ENCODE assay signal across 13 cellular contexts in genomic region chr5:78544531-78545200, GRCh38.
DNase-seq lines count a peak whose midpoint lies in the region; ATAC-seq, FAIRE-seq and TF ChIP-seq lines count a peak whose summit lies in the region.
"Had no signal": no experiment of that assay in that cellular context is flagged by ENCODE, and none has a peak within 500 bp of the region (broad histone marks: within the 10 kb centered on the region; RNA-seq: fewer than 3 reads in every experiment).

No MANE protein-coding gene starts in this region.

- H3K9me3 ChIP-seq in A549 (no peaks in the 10 kb centered on the region), GM23248 (ENCODE audit: low read depth) (no peaks in the 10 kb centered on the region), GM12878 (replicated peaks; ENCODE audit: control insufficient read depth, insufficient read depth, low read length) (no peaks in the 10 kb centered on the region), right lobe of liver (no peaks in the 10 kb centered on the region)

- H3K27ac ChIP-seq in A549 (no peak overlapping the region), GM23248 (peak overlapping the region; percentile 71), GM12878 (ENCODE audit: control insufficient read depth, insufficient read depth) (peak overlapping the region; percentile 71), right lobe of liver (peak overlapping the region in 1 of 3 donors; percentile 29)
- H3K27ac ChIP-seq: RWPE1 had no signal

- TF ChIP-seq POLR2A in A549 (IDR thresholded peaks at IDR 0.05; ENCODE audit: low read length) (no peak), GM12878 (IDR thresholded peaks at IDR 0.05; ENCODE audit: low read depth, low read length) (no peak), right lobe of liver (IDR thresholded peaks at IDR 0.05) (no peak)

- FAIRE-seq in A549 (lab: Jason Lieb, UNC), result no peak
- peak; percentile 90 for FAIRE-seq in GM12878 (lab: Jason Lieb, UNC)

- H3K27me3 ChIP-seq in GM23248 (replicated peaks; ENCODE audit: insufficient read depth), result no peaks in the 10 kb centered on the region
- H3K27me3 ChIP-seq in GM12878 (replicated peaks in 1 of 2; ENCODE audit: control insufficient read depth in 2 of 2, insufficient read depth in 2 of 2, low read length in 1 of 2), result no peaks in the 10 kb centered on the region
- no peaks in the 10 kb centered on the region for H3K27me3 ChIP-seq in right lobe of liver

- no TSS peak for BruUV-seq in GM12878 (replicated peaks; lab: Mats Ljungman, UMichigan)

- TF ChIP-seq RAD21 in A549 (conservative IDR thresholded peaks at IDR 0.05 in 1 of 2, IDR thresholded peaks at IDR 0.05 in 1 of 2), result no peak
- no peak for TF ChIP-seq RAD21 in GM12878 (IDR thresholded peaks at IDR 0.05; ENCODE audit: insufficient read depth, low read depth, low read length)

- H3K36me3 ChIP-seq in GM23248 (ENCODE audit: low read depth), result no peaks in the 10 kb centered on the region
- peaks cover 0 to 4% of the 10 kb centered on the region in 2 experiments; a peak in 1 of 4 replicates for H3K36me3 ChIP-seq in GM12878 (ENCODE audit: control insufficient read depth in 2 of 2, insufficient read depth in 2 of 2, low read length in 1 of 2)
- H3K36me3 ChIP-seq in right lobe of liver, result no peaks in the 10 kb centered on the region

- DNase-seq in A549 (ENCODE audit: low read depth in 1 of 2, low spot score in 1 of 2) (no peak), GM23248 (peak; percentile 71), GM12878 (ENCODE audit: low read depth, low spot score) (peak; percentile 86), right lobe of liver (peak in 1 of 3 donors; percentile 47), GM10248 (ENCODE audit: extremely low spot score) (no peak), NCI-H146 (lab: John Stamatoyannopoulos, UW) (no peak), SKM-1 (lab: John Stamatoyannopoulos, UW; ENCODE audit: unreplicated experiment) (no peak)
- DNase-seq: activated T-cell treated with anti-CD3 and anti-CD28 coated beads, Interleukin-2, amount 50 U/mL, for 4 hours; cerebellar nuclear complex; retina had no signal

- H3K79me2 ChIP-seq in GM23248 (ENCODE audit: insufficient read depth), result 0 out of 2 replicates have a peak, but pooled peaks cover 16% of the 10 kb centered on the region
- H3K79me2 ChIP-seq in GM12878 (ENCODE audit: control insufficient read depth, insufficient read depth, low read length), result no peaks in the 10 kb centered on the region

- no peaks in the 10 kb centered on the region for H3K9me2 ChIP-seq in GM23248 (ENCODE audit: insufficient read depth)

- H3K4me1 ChIP-seq in A549, result peaks cover 16% of the 10 kb centered on the region
- H3K4me1 ChIP-seq in GM23248 (ENCODE audit: insufficient read depth), result peaks cover 37% of the 10 kb centered on the region
- peaks cover 56% of the 10 kb centered on the region for H3K4me1 ChIP-seq in GM12878 (ENCODE audit: control insufficient read depth, insufficient read depth, low read length)
- H3K4me1 ChIP-seq in right lobe of liver, result peaks cover 0 to 19% (median 4%) of the 10 kb centered on the region in 4 donors

- H3K4me2 ChIP-seq in A549, result no peak overlapping the region
- peak overlapping the region; percentile 32 for H3K4me2 ChIP-seq in GM23248 (ENCODE audit: unreplicated experiment)
- peak overlapping the region; percentile 79 for H3K4me2 ChIP-seq in GM12878 (ENCODE audit: control insufficient read depth, insufficient read depth)

- intact Hi-C loops in GM12878 (cut with micrococcal nuclease; ENCODE audit: unreplicated experiment), result loop anchor here (5.0 to 10.0 kb wide), 3 partner anchors 48 to 210 kb away; no protein-coding TSS in a partner anchor
- intact Hi-C loops in right lobe of liver (cut with DNase I), result no loop called here

- CTCF ChIA-PET in A549 (lab: Yijun Ruan, JAX) (interaction anchor here (0.7 to 1.2 kb wide), 5 partner anchors 9 to 920 kb away, joined by 3 to 5 read pairs (median 3); no protein-coding TSS in a partner anchor), GM12878 (lab: Yijun Ruan, JAX) (interaction anchor here (0.6 to 1.9 kb wide), 19 partner anchors 8 to 478 kb away, joined by 3 to 12 read pairs (median 5); no protein-coding TSS in a partner anchor), GM10248 (lab: Yijun Ruan, JAX) (interaction anchor here (0.7 to 1.5 kb wide), 7 partner anchors 10 to 343 kb away, joined by 3 to 5 read pairs (median 3); no protein-coding TSS in a partner anchor)

- WGBS in A549 (ENCODE audit: missing lambda C conversion rate), result 93% methylated on average over 14 of the region's 14 CpGs
- 23 to 31% methylated on average over 14 of the region's 14 CpGs for WGBS in GM23248 (ENCODE audit: low coverage in 1 of 2, low lambda C conversion rate in 2 of 2, missing lambda C conversion rate in 2 of 2), 2 experiments
- WGBS in GM12878 (ENCODE audit: insufficient coverage, insufficient replicate concordance, low lambda C conversion rate, missing lambda C conversion rate), result 37% methylated on average over 14 of the region's 14 CpGs
- 68% methylated on average over 12 of the region's 14 CpGs for WGBS in right lobe of liver (ENCODE audit: insufficient coverage, low coverage, low lambda C conversion rate, missing lambda C conversion rate)

- H2AFZ ChIP-seq in GM23248, result no peak overlapping the region
- no peak overlapping the region for H2AFZ ChIP-seq in GM12878 (ENCODE audit: control insufficient read depth, low read depth, low read length)

- H4K20me1 ChIP-seq in GM23248 (ENCODE audit: insufficient read depth) (no peaks in the 10 kb centered on the region), GM12878 (ENCODE audit: control insufficient read depth, insufficient read depth) (no peaks in the 10 kb centered on the region)

- peaks cover 40% of the 10 kb centered on the region for H3F3A ChIP-seq in GM23248 (ENCODE audit: insufficient read depth)

- RAD21 ChIA-PET in GM12878 (lab: Charles Lee; ENCODE audit: unreplicated experiment), result interaction anchor here (0.6 to 2.1 kb wide), 19 partner anchors 9 to 588 kb away, joined by 3 to 22 read pairs (median 5); partner anchors contain the start of gene SCAMP1

- SMC1A ChIA-PET in GM12878 (lab: Charles Lee; ENCODE audit: uncharacterized antibody, unreplicated experiment), result interaction anchor here (0.6 to 4.7 kb wide), 34 partner anchors 9 to 446 kb away, joined by 3 to 37 read pairs (median 4); no protein-coding TSS in a partner anchor

- in situ Hi-C loops in GM23248 (cut with MboI), result no loop called here
- in situ Hi-C loops in GM12878 (cut with MboI), result no loop called here

- H3K9ac ChIP-seq in GM23248 (peak overlapping the region; percentile 64), GM12878 (ENCODE audit: control insufficient read depth, insufficient read depth, low read length) (no peak overlapping the region; the same call in 1 of the 2 replicates)

- H3K4me3 ChIP-seq in A549 (no peak overlapping the region), GM23248 (no peak overlapping the region), GM12878 (no peak overlapping the region; the same call in 1 of the 2 replicates), right lobe of liver (no peak overlapping the region)
- H3K4me3 ChIP-seq: lung had no signal

- POLR2A ChIA-PET in A549 (lab: Yijun Ruan, JAX), result no interaction called here
- POLR2A ChIA-PET in GM12878 (lab: Charles Lee), result interaction anchor here (0.5 to 1.5 kb wide), 8 partner anchors 9 to 362 kb away, joined by 3 to 6 read pairs (median 3); no protein-coding TSS in a partner anchor
- POLR2A ChIA-PET in GM10248 (lab: Yijun Ruan, JAX), result no interaction called here

- ATAC-seq in A549, result no peak
- ATAC-seq in GM12878, result peak; percentile 93
- ATAC-seq in right lobe of liver, result peak in 3 of 4 donors; percentile 17 to 39 (median 21)
- ATAC-seq in HG03521 (IDR thresholded peaks at IDR 0.05; ENCODE audit: unreplicated experiment), result no peak
- ATAC-seq: activated T-cell treated with anti-CD3 and anti-CD28 coated beads, Interleukin-2, amount 50 U/mL, for 4 hours had no signal

- no peak for TF ChIP-seq EP300 in A549 (IDR thresholded peaks at IDR 0.05)
- TF ChIP-seq EP300 in GM12878 (IDR thresholded peaks at IDR 0.05; ENCODE audit: borderline replicate concordance in 1 of 2, control insufficient read depth in 1 of 2, low read depth in 2 of 2, low read length in 2 of 2), result peak; percentile 83 to 91

- TF ChIP-seq CTCF in A549 (IDR thresholded peaks at IDR 0.05) (no peak), GM12878 (IDR thresholded peaks at IDR 0.05 in 2 of 3, conservative IDR thresholded peaks at IDR 0.05 in 1 of 3; ENCODE audit: control insufficient read depth in 2 of 3, extremely low read depth in 1 of 3, insufficient read depth in 1 of 3, low read depth in 3 of 3, low read length in 3 of 3) (no peak), right lobe of liver (IDR thresholded peaks at IDR 0.05) (no peak), GM10248 (IDR thresholded peaks at IDR 0.05; ENCODE audit: control extremely low read depth, extremely low read depth, low read depth, missing control alignments) (no peak)

TF ChIP-seq in A549, 52 proteins besides CTCF, POLR2A, EP300 and RAD21:
- peak; percentile 45 for TF ChIP-seq MAFK (IDR thresholded peaks at IDR 0.05; ENCODE audit: partially characterized antibody)
- no peak for TF ChIP-seq BCL3 (IDR thresholded peaks at IDR 0.05)
- TF ChIP-seq HEYL (CRISPR knock-in tag; IDR thresholded peaks at IDR 0.05), result no peak

TF ChIP-seq in GM12878, 131 proteins besides CTCF, POLR2A, EP300 and RAD21 (continues in another document):
- TF ChIP-seq BHLHE40 (IDR thresholded peaks at IDR 0.05; ENCODE audit: borderline replicate concordance in 1 of 2, low read depth in 2 of 2, low read length in 1 of 2) (peak; percentile 89 to 92), ZNF217 (IDR thresholded peaks at IDR 0.05) (peak; percentile 33; the same call in 1 of the 2 replicates), PML (IDR thresholded peaks at IDR 0.05; ENCODE audit: low read length) (peak; percentile 64), PBX3 (IDR thresholded peaks at IDR 0.05; ENCODE audit: insufficient replicate concordance, low read depth, low read length) (no peak), RUNX3 (IDR thresholded peaks at IDR 0.05; ENCODE audit: low read length) (peak; percentile 99)

Comparison
In these comparisons a context has a peak if more than half of its experiments do, and no peak if none do; other contexts are left out.
1. ATAC-seq: peak in GM12878 (single experiment) and right lobe of liver (3 of 4); none in A549 (0 of 2) and HG03521 (single experiment).
2. DNase-seq: peak in GM23248 (single experiment) and GM12878 (single experiment); none in A549 (0 of 2), GM10248 (single experiment), NCI-H146 (single experiment) and SKM-1 (single experiment).
3. H3K27ac ChIP-seq: peak in GM23248 (single experiment) and GM12878 (single experiment); none in A549 (0 of 2).
4. Of the 24 proteins assayed by ChIP-seq in both GM12878 and A549: peak only in GM12878: BCL3, BHLHE40, CHD2, EP300, JUNB, RCOR1 and 1 more; only in A549: none; in both: none; in neither: 17.